ENCODE assay signal across 8 cellular contexts in genomic region chr4:152938237-152938969, GRCh38. TPM values are rescaled to one million over a fixed set of nuclear protein-coding genes. Genes with fewer than 3 reads are reported as not detected.
A peak's percentile ranks its signal among the peaks of the same experiment; 100 is the strongest.
DNase-seq lines count a peak whose midpoint lies in the region; ATAC-seq and TF ChIP-seq lines count a peak whose summit lies in the region.

No MANE protein-coding gene starts in this region.

- H3K27me3 ChIP-seq in PC-3 (ENCODE audit: low read length): no peaks in the 10 kb centered on the region
- peaks cover 0 to 48% (median 0%) of the 10 kb centered on the region in 4 donors for H3K27me3 ChIP-seq in esophagus squamous epithelium
- H3K27me3 ChIP-seq in parathyroid adenoma (ENCODE audit: control insufficient read depth, insufficient read depth, low read length): no peaks in the 10 kb centered on the region

- H3F3A ChIP-seq in PC-3 (ENCODE audit: low read length, unreplicated experiment): no peaks in the 10 kb centered on the region

- intact Hi-C loops in PC-3 (cut with micrococcal nuclease): loop anchor here (5.0 kb wide), 2 partner anchors 36 to 91 kb away; no protein-coding TSS in a partner anchor
- intact Hi-C loops in esophagus squamous epithelium (cut with DNase I): no loop called here

- H3K4me3 ChIP-seq in PC-3 (ENCODE audit: low read length) (peak overlapping the region; percentile 85), esophagus squamous epithelium (peak overlapping the region; percentile 71 to 91 (median 86)), parathyroid adenoma (ENCODE audit: low read depth, low read length) (peak overlapping the region; percentile 85)

- POLR2A ChIA-PET in PC-3 (lab: Charles Lee; ENCODE audit: unreplicated experiment): no interaction called here

- H3K9me2 ChIP-seq in PC-3 (replicated peaks; ENCODE audit: low read length): no peaks in the 10 kb centered on the region

- CTCF ChIA-PET in PC-3 (lab: Charles Lee): no interaction called here

- H4K20me1 ChIP-seq in PC-3 (ENCODE audit: low read length): no peaks in the 10 kb centered on the region

- 19 to 28% methylated on average over 18 of the region's 18 CpGs for WGBS in esophagus squamous epithelium, 2 donors

- ATAC-seq in PC-3: no peak
- no peak for ATAC-seq in HG02610 (IDR thresholded peaks at IDR 0.05; ENCODE audit: unreplicated experiment)

- H3K4me1 ChIP-seq in PC-3 (ENCODE audit: insufficient read depth, low read length): peaks cover 9% of the 10 kb centered on the region
- H3K4me1 ChIP-seq in esophagus squamous epithelium: peaks cover 6 to 60% (median 8%) of the 10 kb centered on the region in 3 donors
- peaks cover 6% of the 10 kb centered on the region for H3K4me1 ChIP-seq in parathyroid adenoma

- H3K9ac ChIP-seq in PC-3 (ENCODE audit: low read length) (no peak overlapping the region), parathyroid adenoma (no peak overlapping the region)

- no peaks in the 10 kb centered on the region for H3K9me3 ChIP-seq in PC-3 (ENCODE audit: low read length)
- H3K9me3 ChIP-seq in esophagus squamous epithelium: no peaks in the 10 kb centered on the region
- H3K9me3 ChIP-seq in parathyroid adenoma (ENCODE audit: control insufficient read depth, low read length): no peaks in the 10 kb centered on the region

- DNase-seq in DMS53 treated with DMSO at 0.1 percent for 48 hours (lab: John Stamatoyannopoulos, UW; ENCODE audit: unreplicated experiment): peak; percentile 6
- no peak for DNase-seq in PC-3
- no peak for DNase-seq in esophagus squamous epithelium (lab: John Stamatoyannopoulos, UW)
- DNase-seq in RKO (ENCODE audit: low spot score): no peak
- DNase-seq in HPDE6-E6E7 (ENCODE audit: extremely low spot score): no peak
- no peak for DNase-seq in activated CD4-positive, alpha-beta T cell treated with anti-CD3 and anti-CD28 coated beads, Interleukin-2, amount 50 U/mL, for 48 hours

- TF ChIP-seq POLR2A in esophagus squamous epithelium (IDR thresholded peaks at IDR 0.05): no peak

- H3K36me3 ChIP-seq in PC-3 (ENCODE audit: low read depth, low read length): no peaks in the 10 kb centered on the region
- peaks cover 0 to 6% (median 0%) of the 10 kb centered on the region in 3 donors for H3K36me3 ChIP-seq in esophagus squamous epithelium
- no peaks in the 10 kb centered on the region for H3K36me3 ChIP-seq in parathyroid adenoma (ENCODE audit: control insufficient read depth, insufficient read depth, low read length)

- peak overlapping the region; percentile 87 for H2AFZ ChIP-seq in PC-3 (ENCODE audit: low read length)
- H2AFZ ChIP-seq in parathyroid adenoma: no peak overlapping the region

- H3K27ac ChIP-seq in PC-3 (ENCODE audit: low read length) (no peak overlapping the region), esophagus squamous epithelium (peak overlapping the region in 2 of 4 donors; percentile 80 to 85), parathyroid adenoma (peak overlapping the region; percentile 97)

- H3K79me2 ChIP-seq in PC-3 (ENCODE audit: low read length): no peaks in the 10 kb centered on the region
- H3K79me2 ChIP-seq in parathyroid adenoma: peaks cover 9% of the 10 kb centered on the region

- TF ChIP-seq CTCF in PC-3 (conservative IDR thresholded peaks at IDR 0.05; ENCODE audit: low read depth, low read length) (no peak), esophagus squamous epithelium (IDR thresholded peaks at IDR 0.05) (no peak), parathyroid adenoma (IDR thresholded peaks at IDR 0.05) (no peak)

- peak overlapping the region; percentile 98 for H3K4me2 ChIP-seq in PC-3 (ENCODE audit: low read length)
- H3K4me2 ChIP-seq in parathyroid adenoma (ENCODE audit: low read length): peak overlapping the region; percentile 96

- no TSS peak for BruUV-seq in PC-3 (replicated peaks; lab: Mats Ljungman, UMichigan)

RNA-seq across cellular contexts. Expression of gene FHDC1, which starts 2.3 kb away (rescaled TPM):
- 0.95 and 2.2 TPM in 2 replicates for total RNA-seq in PC-3 (2014; rRNA removed)
- 10 to 100 TPM in 2 of 4 donors, 1 to 10 TPM in 2; 4.5 to 12.8 (median 8.5) TPM for total RNA-seq in esophagus squamous epithelium
